ENCODE assay signal across 19 cellular contexts in the genomic region with DNA sequence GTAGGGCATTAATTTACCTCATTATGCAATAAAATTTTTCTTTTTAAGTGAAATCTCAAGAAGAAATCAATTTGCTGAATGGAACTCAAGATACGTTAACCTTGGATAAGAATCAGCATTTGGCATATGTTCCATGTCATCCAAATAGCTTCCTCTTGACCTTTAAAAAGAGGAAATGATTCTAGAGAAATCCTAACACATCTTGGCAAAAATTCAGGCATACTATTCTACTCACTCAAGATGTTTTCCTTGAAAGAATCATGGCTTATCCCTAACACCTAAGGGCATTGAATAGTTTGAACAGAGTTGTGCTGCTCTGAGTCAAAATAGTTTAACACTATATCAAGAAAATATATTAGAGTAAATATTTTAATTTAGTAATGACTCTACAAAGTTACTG.
DNase-seq lines count a peak whose midpoint lies in the region; ATAC-seq and TF ChIP-seq lines count a peak whose summit lies in the region.
"Had no signal": no experiment of that assay in that cellular context is flagged by ENCODE, and none has a peak within 500 bp of the region (broad histone marks: within the 10 kb centered on the region; RNA-seq: fewer than 3 reads in every experiment).

No MANE protein-coding gene starts in this region.

- H3K9me3 ChIP-seq in A673 (ENCODE audit: low read depth, low read length, poor library complexity, severe bottlenecking) (no peaks in the 10 kb centered on the region), IMR-90 (ENCODE audit: control insufficient read depth, insufficient read depth, low read length) (no peaks in the 10 kb centered on the region), adipocyte (ENCODE audit: control insufficient read depth, low read length) (no peaks in the 10 kb centered on the region), spleen (no peaks in the 10 kb centered on the region)
- H3K9me3 ChIP-seq: Caco-2 had no signal

- H3K4me3 ChIP-seq in A673 (ENCODE audit: low read depth, low read length, poor library complexity, severe bottlenecking) = no peak overlapping the region
- no peak overlapping the region for H3K4me3 ChIP-seq in IMR-90 (ENCODE audit: insufficient read depth, low read depth, low read length)
- no peak overlapping the region for H3K4me3 ChIP-seq in adipocyte (ENCODE audit: low read length)
- H3K4me3 ChIP-seq in fibroblast of mammary gland (ENCODE audit: control insufficient read depth, low read depth, low read length) = no peak overlapping the region
- no peak overlapping the region for H3K4me3 ChIP-seq in spleen
- H3K4me3 ChIP-seq: PC-9 had no signal

- no peak overlapping the region for H2BK20ac ChIP-seq in IMR-90 (ENCODE audit: low read depth, low read length)

- H4K8ac ChIP-seq in IMR-90 (ENCODE audit: low read depth in 2 of 2, low read length in 2 of 2) = no peak overlapping the region

- no peak overlapping the region for H3K9ac ChIP-seq in IMR-90 (ENCODE audit: low read depth, low read length)
- H3K9ac ChIP-seq in adipocyte (ENCODE audit: low read length) = no peak overlapping the region

- TF ChIP-seq POLR2A in IMR-90 (IDR thresholded peaks at IDR 0.05; ENCODE audit: low read depth, low read length) (no peak), spleen (IDR thresholded peaks at IDR 0.05) (no peak)

- POLR2A ChIA-PET in A673 (lab: Charles Lee; ENCODE audit: low non-redundant PET) (no interaction called here), IMR-90 (lab: Charles Lee; ENCODE audit: unreplicated experiment) (no interaction called here)

- H3K56ac ChIP-seq in IMR-90 (ENCODE audit: extremely low read depth, insufficient read depth, low read length) = no peak overlapping the region

- no peak for ATAC-seq in IMR-90 (ENCODE audit: low read depth)
- ATAC-seq in HG03045 (IDR thresholded peaks at IDR 0.05; ENCODE audit: unreplicated experiment) = no peak
- ATAC-seq in HG03378 (IDR thresholded peaks at IDR 0.05; ENCODE audit: unreplicated experiment) = no peak
- ATAC-seq: HCT116 had no signal

- intact Hi-C loops in A673 (cut with micrococcal nuclease; ENCODE audit: unreplicated experiment) (no loop called here), IMR-90 (cut with micrococcal nuclease) (no loop called here), spleen (cut with DNase I; ENCODE audit: low total_unique reads) (no loop called here)

- CTCF ChIA-PET in A673 (lab: Charles Lee) = no interaction called here
- CTCF ChIA-PET in IMR-90 (lab: Yijun Ruan, JAX) = interaction anchor here (1.0 kb wide), 1 partner anchor 47 kb away, joined by 3 read pairs; no protein-coding TSS in a partner anchor

- H4K91ac ChIP-seq in IMR-90 (ENCODE audit: insufficient read depth, low read depth, low read length) = no peak overlapping the region

- H3K4ac ChIP-seq in IMR-90 (ENCODE audit: low read depth, low read length) = no peak overlapping the region

- H3K27me3 ChIP-seq in A673 (replicated peaks; ENCODE audit: insufficient read depth, low read depth, low read length, poor library complexity) = peaks cover 13% of the 10 kb centered on the region
- no peaks in the 10 kb centered on the region; the same call in 1 of the 2 replicates for H3K27me3 ChIP-seq in IMR-90 (ENCODE audit: control insufficient read depth, insufficient read depth, low read length)
- no peaks in the 10 kb centered on the region for H3K27me3 ChIP-seq in adipocyte (replicated peaks; ENCODE audit: control insufficient read depth, insufficient read depth, low read length)
- no peaks in the 10 kb centered on the region for H3K27me3 ChIP-seq in spleen (replicated peaks in 1 of 7)

- H2AK9ac ChIP-seq in IMR-90 (replicated peaks; ENCODE audit: low read depth, low read length, poor library complexity) = no peak overlapping the region

- H3K4me2 ChIP-seq in IMR-90 (ENCODE audit: low read depth, low read length) = no peak overlapping the region
- H3K4me2 ChIP-seq: PC-9 had no signal

- no peak overlapping the region for H3K23ac ChIP-seq in IMR-90 (ENCODE audit: low read depth, low read length)

- no peaks in the 10 kb centered on the region for H3K79me1 ChIP-seq in IMR-90 (ENCODE audit: low read depth in 1 of 2, low read length in 2 of 2)

- no peak overlapping the region for H3K14ac ChIP-seq in IMR-90 (replicated peaks; ENCODE audit: low read depth, low read length)

- no peak overlapping the region for H2BK120ac ChIP-seq in IMR-90 (ENCODE audit: low read depth, low read length)

- in situ Hi-C loops in IMR-90 (cut with MboI; ENCODE audit: low sequenced_read_pairs) = no loop called here

- H3K18ac ChIP-seq in IMR-90 (ENCODE audit: low read depth, low read length) = no peak overlapping the region

- no peak for TF ChIP-seq RAD21 in IMR-90 (IDR thresholded peaks at IDR 0.05; ENCODE audit: low read length)

- DNase-seq in A673 (ENCODE audit: low spot score) = peak; percentile 61
- peak; percentile 34 for DNase-seq in IMR-90
- DNase-seq in adipocyte (ENCODE audit: low read depth) = peak; percentile 34
- peak; percentile 1 for DNase-seq in fibroblast of mammary gland (ENCODE audit: low read depth)
- DNase-seq in spleen = no peak
- DNase-seq in NCI-H1436 (lab: John Stamatoyannopoulos, UW) = no peak
- DNase-seq: 8988T; Caco-2; CD4-positive, alpha-beta T cell; GOT3; KG1; NCI-H1436 treated with DMSO at 0.1 percent for 48 hours; NCI-H510A treated with DMSO at 0.1 percent for 48 hours; PC-9; SIG-M5 had no signal

- H3K9me1 ChIP-seq in IMR-90 (ENCODE audit: insufficient read depth, low read length) = peaks cover 2% of the 10 kb centered on the region; the same call in 1 of the 2 replicates

- H3K27ac ChIP-seq in A673 (ENCODE audit: low read depth, low read length, poor library complexity, severe bottlenecking) (no peak overlapping the region), IMR-90 (ENCODE audit: insufficient read depth, low read length) (no peak overlapping the region), spleen (no peak overlapping the region)
- H3K27ac ChIP-seq: PC-9, RWPE1 had no signal

- H2BK15ac ChIP-seq in IMR-90 (ENCODE audit: low read depth, low read length) = no peak overlapping the region

- WGBS in IMR-90 (ENCODE audit: extremely low coverage in 2 of 2, insufficient read length in 1 of 2), 2 experiments = no CpG with 5 or more reads among the region's 1 CpG
- 10 to 33% (median 19%) methylated on average over 1 of the region's 1 CpG for WGBS in spleen, 5 donors

- TF ChIP-seq CTCF in A673 (conservative IDR thresholded peaks at IDR 0.05; ENCODE audit: low read depth, low read length) (no peak), IMR-90 (conservative IDR thresholded peaks at IDR 0.05; ENCODE audit: low read depth, low read length) (no peak), fibroblast of mammary gland (conservative IDR thresholded peaks at IDR 0.05; ENCODE audit: control insufficient read depth, insufficient read depth, low read depth, low read length) (no peak), spleen (IDR thresholded peaks at IDR 0.05 in 8 of 11, conservative IDR thresholded peaks at IDR 0.05 in 3 of 11) (no peak)

- H3K36me3 ChIP-seq in A673 (ENCODE audit: insufficient read depth, low read length, poor library complexity, severe bottlenecking) (no peaks in the 10 kb centered on the region), IMR-90 (ENCODE audit: control insufficient read depth, insufficient read depth, low read length) (no peaks in the 10 kb centered on the region), adipocyte (ENCODE audit: control insufficient read depth, insufficient read depth, low read length, severe bottlenecking) (no peaks in the 10 kb centered on the region), spleen (no peaks in the 10 kb centered on the region)

- H3K4me1 ChIP-seq in A673 (ENCODE audit: insufficient read depth, low read length, poor library complexity, severe bottlenecking) = peaks cover 14% of the 10 kb centered on the region
- no peaks in the 10 kb centered on the region for H3K4me1 ChIP-seq in IMR-90 (ENCODE audit: control insufficient read depth, insufficient read depth, low read length)
- no peaks in the 10 kb centered on the region for H3K4me1 ChIP-seq in adipocyte (ENCODE audit: control insufficient read depth, insufficient read depth, low read length)
- H3K4me1 ChIP-seq in spleen = peaks cover 0 to 12% (median 7%) of the 10 kb centered on the region in 6 donors
- H3K4me1 ChIP-seq: Caco-2 had no signal

- BruUV-seq in A673 (replicated peaks; lab: Mats Ljungman, UMichigan) = no TSS peak
- BruUV-seq in IMR-90 (replicated peaks; lab: Mats Ljungman, UMichigan) = no TSS peak

- no peak overlapping the region for H4K5ac ChIP-seq in IMR-90 (ENCODE audit: low read depth, low read length)

- H2BK5ac ChIP-seq in IMR-90 (ENCODE audit: low read depth, low read length, poor library complexity, severe bottlenecking) = no peak overlapping the region

- dilution Hi-C loops in IMR-90 (cut with HindIII; ENCODE audit: low sequenced_read_pairs, unreplicated experiment) = no loop called here

- no peaks in the 10 kb centered on the region for H4K20me1 ChIP-seq in IMR-90 (ENCODE audit: insufficient read depth, low read length)

- H2AFZ ChIP-seq in IMR-90 (replicated peaks; ENCODE audit: low read length, poor library complexity) = no peak overlapping the region
- H2AFZ ChIP-seq: PC-9 had no signal

- H2AK5ac ChIP-seq in IMR-90 (ENCODE audit: low read depth, low read length) = no peak overlapping the region

TF ChIP-seq in IMR-90, 13 proteins besides CTCF, POLR2A, EP300 and RAD21 (continues in another document):
- TF ChIP-seq MAFK (IDR thresholded peaks at IDR 0.05; ENCODE audit: low read depth, low read length) (no peak), CEBPB (IDR thresholded peaks at IDR 0.05; ENCODE audit: low read depth, low read length) (no peak), ELK1 (IDR thresholded peaks at IDR 0.05; ENCODE audit: borderline replicate concordance, low read depth, low read length) (no peak), RFX5 (IDR thresholded peaks at IDR 0.05; ENCODE audit: low read depth, low read length) (no peak), MXI1 (IDR thresholded peaks at IDR 0.05; ENCODE audit: borderline replicate concordance, low read depth, low read length) (no peak), CHD1 (IDR thresholded peaks at IDR 0.05; ENCODE audit: low read depth, low read length) (no peak), SMC3 (IDR thresholded peaks at IDR 0.05; ENCODE audit: low read depth, low read length) (no peak), FOS (IDR thresholded peaks at IDR 0.05; ENCODE audit: low read depth, low read length) (no peak), NFE2L2 (IDR thresholded peaks at IDR 0.05; ENCODE audit: low read depth, low read length) (no peak)

Comparison
In these comparisons a context has a peak if more than half of its experiments do, and no peak if none do; other contexts are left out.
1. DNase-seq: peak in A673 (single experiment), IMR-90 (single experiment), adipocyte (single experiment) and fibroblast of mammary gland (single experiment); none in spleen (single experiment) and NCI-H1436 (single experiment).